Comparison of ENCODE assay signal across 26 cellular contexts in genomic region chr19:1007852-1008251, GRCh38. TPM values are rescaled to one million over a fixed set of nuclear protein-coding genes. Genes with fewer than 3 reads are reported as not detected.
A peak's percentile ranks its signal among the peaks of the same experiment; 100 is the strongest.
DNase-seq lines count a peak whose midpoint lies in the region; ATAC-seq, FAIRE-seq and TF ChIP-seq lines count a peak whose summit lies in the region.
"Had no signal": no experiment of that assay in that cellular context is flagged by ENCODE, and none has a peak within 500 bp of the region (broad histone marks: within the 10 kb centered on the region; RNA-seq: fewer than 3 reads in every experiment).

No MANE protein-coding gene starts in this region.

- WGBS in K562 (ENCODE audit: insufficient coverage, low coverage, missing lambda C conversion rate), result 95% methylated on average over 11 of the region's 29 CpGs

- POLR2A ChIA-PET in HEK293 (lab: Yijun Ruan, JAX) (interaction anchor here (1.3 kb wide), 1 partner anchor 8 kb away, joined by 4 read pairs; no protein-coding TSS in a partner anchor), K562 (lab: Yijun Ruan, JAX) (interaction anchor here (0.6 to 0.8 kb wide), 2 partner anchors 11 to 20 kb away, joined by 3 to 4 read pairs; no protein-coding TSS in a partner anchor)

- H4K20me1 ChIP-seq in K562 (replicated peaks; ENCODE audit: control insufficient read depth, insufficient read depth, low read length), result no peaks in the 10 kb centered on the region

- H3K27me3 ChIP-seq in H7 (ENCODE audit: control insufficient read depth, insufficient read depth, low read length), result no peaks in the 10 kb centered on the region
- H3K27me3 ChIP-seq in K562 (ENCODE audit: control insufficient read depth in 2 of 2, insufficient read depth in 2 of 2, low read length in 2 of 2), result no peaks in the 10 kb centered on the region

- no peaks in the 10 kb centered on the region for H3K79me2 ChIP-seq in K562 (ENCODE audit: control insufficient read depth, insufficient read depth, low read length)

- H3K9me3 ChIP-seq in HEK293 (ENCODE audit: control insufficient read depth, insufficient read depth, low read depth, low read length), result no peaks in the 10 kb centered on the region
- H3K9me3 ChIP-seq in K562 (replicated peaks; ENCODE audit: control insufficient read depth, insufficient read depth, low read depth, low read length), result no peaks in the 10 kb centered on the region
- H3K9me3 ChIP-seq in kidney (ENCODE audit: control insufficient read depth in 1 of 2, low read length in 2 of 2), result no peaks in the 10 kb centered on the region
- H3K9me3 ChIP-seq: A549; BE2C; BLaER1 treated with 17β-estradiol and CSF1 and Interleukin-3, amounts not matched to agents 10 nM and 100 nM; HAP-1 had no signal

- DNase-seq in H7 (peak; percentile 77), K562 (ENCODE audit: extremely low read depth in 1 of 4, low spot score in 3 of 4) (no peak), kidney (peak; percentile 77), NCI-H82 (lab: John Stamatoyannopoulos, UW) (no peak)
- DNase-seq: 8988T; ACHN; AML-193; BE2C; CD4-positive, alpha-beta T cell; CD8-positive, alpha-beta memory T cell; DMS 273 treated with DMSO at 0.1 percent for 48 hours; DMS79; EL; GDM1 had no signal

- H3K4me1 ChIP-seq in HEK293 (ENCODE audit: control insufficient read depth, insufficient read depth, low read length) (no peaks in the 10 kb centered on the region), K562 (replicated peaks in 1 of 2; ENCODE audit: control insufficient read depth in 2 of 2, insufficient read depth in 2 of 2, low read length in 2 of 2) (peaks cover 0 to 76% of the 10 kb centered on the region in 2 experiments; a peak in 2 of 5 replicates), kidney (ENCODE audit: control insufficient read depth in 1 of 2, insufficient read depth in 1 of 2, low read depth in 1 of 2, low read length in 2 of 2) (no peaks in the 10 kb centered on the region)
- H3K4me1 ChIP-seq: A549; BE2C; BLaER1 treated with 17β-estradiol and CSF1 and Interleukin-3, amounts not matched to agents 10 nM and 100 nM; HAP-1 had no signal

- no peak for TF ChIP-seq EP300 in K562 (IDR thresholded peaks at IDR 0.05; ENCODE audit: low read length)

- TF ChIP-seq RAD21 in K562 (CRISPR knock-in tag; conservative IDR thresholded peaks at IDR 0.05 in 1 of 2, IDR thresholded peaks at IDR 0.05 in 1 of 2), result no peak

- no peak for TF ChIP-seq CTCF in HEK293 (tag by site-specific recombination; IDR thresholded peaks at IDR 0.05)
- no peak for TF ChIP-seq CTCF in K562 (IDR thresholded peaks at IDR 0.05 in 2 of 3, conservative IDR thresholded peaks at IDR 0.05 in 1 of 3; ENCODE audit: insufficient read depth in 2 of 3, low read depth in 1 of 3, low read length in 3 of 3)
- no peak for TF ChIP-seq CTCF in kidney (IDR thresholded peaks at IDR 0.05; ENCODE audit: borderline replicate concordance, extremely low read depth, insufficient read depth)

- in situ Hi-C loops in K562 (cut with MboI), result no loop called here

- peaks cover 4% of the 10 kb centered on the region for H3K36me3 ChIP-seq in H7 (replicated peaks; ENCODE audit: control insufficient read depth, insufficient read depth, low read length)
- H3K36me3 ChIP-seq in HEK293 (ENCODE audit: control insufficient read depth in 2 of 2, insufficient read depth in 1 of 2, low read length in 2 of 2), result peaks cover 0 to 29% of the 10 kb centered on the region in 2 experiments; a peak in 1 of 3 replicates
- peaks cover 37% of the 10 kb centered on the region; the same call in 1 of the 3 replicates for H3K36me3 ChIP-seq in K562 (ENCODE audit: control insufficient read depth, insufficient read depth, low read length)
- no peaks in the 10 kb centered on the region for H3K36me3 ChIP-seq in kidney (ENCODE audit: control insufficient read depth in 1 of 2, insufficient read depth in 2 of 2, low read length in 2 of 2)

- FAIRE-seq in K562 (lab: Jason Lieb, UNC), result no peak
- FAIRE-seq in kidney (lab: Jason Lieb, UNC), result no peak
- FAIRE-seq: A549, D721Med, GM12878, GM19239 had no signal

- H3K9ac ChIP-seq in K562 (ENCODE audit: insufficient read depth in 1 of 2, low read depth in 2 of 2, low read length in 2 of 2) (no peak overlapping the region), kidney (ENCODE audit: low read length in 2 of 2) (no peak overlapping the region)
- H3K9ac ChIP-seq: BLaER1 treated with 17β-estradiol and CSF1 and Interleukin-3, amounts not matched to agents 10 nM and 100 nM had no signal

- no peak for ATAC-seq in K562
- no peak for ATAC-seq in HG02571 (IDR thresholded peaks at IDR 0.05; ENCODE audit: unreplicated experiment)
- no peak for ATAC-seq in HG03039 (IDR thresholded peaks at IDR 0.05; ENCODE audit: unreplicated experiment)
- ATAC-seq: A549, GM12878 had no signal

- TF ChIP-seq POLR2A in K562 (conservative IDR thresholded peaks at IDR 0.05), result no peak

- CTCF ChIA-PET in HEK293 (lab: Yijun Ruan, JAX) (no interaction called here), K562 (lab: Yijun Ruan, JAX; ENCODE audit: low intra/inter-chr PET ratio) (no interaction called here)

- no peak overlapping the region for H3K4me3 ChIP-seq in H7 (ENCODE audit: insufficient read depth, low read depth, low read length)
- H3K4me3 ChIP-seq in HEK293 (ENCODE audit: low read depth, low read length), result no peak overlapping the region
- H3K4me3 ChIP-seq in K562, result no peak overlapping the region
- H3K4me3 ChIP-seq in kidney (ENCODE audit: low read length in 2 of 2), result no peak overlapping the region
- H3K4me3 ChIP-seq: A549; BLaER1 treated with 17β-estradiol and CSF1 and Interleukin-3, amounts not matched to agents 10 nM and 100 nM; GM12878; GM23338; HAP-1 had no signal

- BruUV-seq in K562 (replicated peaks; lab: Mats Ljungman, UMichigan), result no TSS peak

- H3K27ac ChIP-seq in HEK293 (ENCODE audit: extremely low read depth, low read depth, low read length) (no peak overlapping the region), K562 (ENCODE audit: extremely low read depth, low read depth, low read length) (no peak overlapping the region), kidney (ENCODE audit: low read depth in 2 of 2, low read length in 2 of 2) (no peak overlapping the region)
- H3K27ac ChIP-seq: A549; BLaER1 treated with 17β-estradiol and CSF1 and Interleukin-3, amounts not matched to agents 10 nM and 100 nM had no signal

- H3K9me1 ChIP-seq in K562 (ENCODE audit: control insufficient read depth, insufficient read depth, low read length), result no peaks in the 10 kb centered on the region

- H2AFZ ChIP-seq in K562 (ENCODE audit: low read depth, low read length), result no peak overlapping the region
- H2AFZ ChIP-seq: GM23338 had no signal

- intact Hi-C loops in K562 (cut with micrococcal nuclease) (no loop called here), kidney (cut with DNase I) (no loop called here)

- no peak overlapping the region for H3K4me2 ChIP-seq in K562 (ENCODE audit: insufficient read depth, low read length)
- H3K4me2 ChIP-seq: A549; BLaER1 treated with 17β-estradiol and CSF1 and Interleukin-3, amounts not matched to agents 10 nM and 100 nM; GM23338 had no signal

RNA-seq across cellular contexts. Expression of gene GRIN3B, which starts 7.6 kb away (rescaled TPM):
- total RNA-seq in H7 (2014; rRNA removed; shearing (Covaris generic)), result 0.03 and 0.07 TPM in 2 replicates
- 0.32 and 0.88 TPM in 2 replicates for total RNA-seq in K562 (2011; cell fraction: chromatin; rRNA removed; ENCODE audit: low replicate concordance)
- 1.3 and 2.9 TPM in 2 replicates for total RNA-seq in K562 (2011; cell fraction: nucleolus; rRNA removed)
- total RNA-seq in K562 (2011; cell fraction: nucleoplasm; rRNA removed), result 0.29 and 0.46 TPM in 2 replicates
- total RNA-seq in K562 (2014; rRNA removed) (0.95 TPM in 1 of 2 replicates, not detected in the other), K562 (2014; rRNA removed; fragmentation: Illumina TruSeq; extraction: Trizol) (not detected in 2 replicates), K562 (2015; rRNA removed; fragmentation: Illumina TruSeq; extraction: Trizol) (not detected in 2 replicates), K562 (2021) (0.51 TPM in 1 of 2 replicates, not detected in the other), kidney (0.44 TPM)
- polyA plus RNA-seq in K562 (2011; rRNA removed) (0.06 and 0.23 TPM in 2 replicates), K562 (2014; fragmentation: Illumina TruSeq; extraction: Trizol) (not detected in 2 replicates), K562 (2014; fragmentation: Nextera tagmentation; extraction: Ambion mirVana) (not detected), K562 (2014; rRNA removed) (0.15 and 0.19 TPM in 2 replicates), kidney (ENCODE audit: insufficient read depth, low read depth, low replicate concordance) (0.15 TPM)
- polyA plus RNA-seq in K562 (2011; cell fraction: cytosol; rRNA removed), result 0.31 and 0.53 TPM in 2 replicates
- 2.2 and 2.5 TPM in 2 replicates for polyA plus RNA-seq in K562 (2011; cell fraction: nucleus; rRNA removed)
- 0.12 and 0.51 TPM in 2 replicates for polyA plus RNA-seq in K562 (2012)
- 0.06 TPM in 1 of 2 replicates, not detected in the other for polyA minus RNA-seq in K562 (2011; rRNA and poly(A)+ RNA removed)
- polyA minus RNA-seq in K562 (2011; cell fraction: cytosol; rRNA and poly(A)+ RNA removed), result not detected in 2 replicates
- 0.40 and 1.4 TPM in 2 replicates for polyA minus RNA-seq in K562 (2011; cell fraction: nucleus; rRNA and poly(A)+ RNA removed)
- total RNA-seq: CD8-positive, alpha-beta memory T cell; H4 had no signal
- polyA plus RNA-seq: CD8-positive, alpha-beta memory T cell; GM12878 had no signal

RNA-seq across cellular contexts. Expression of gene TMEM259, which starts 13.1 kb away (rescaled TPM):
- 153 and 185 TPM in 2 replicates for total RNA-seq in H7 (2014; rRNA removed; shearing (Covaris generic))
- total RNA-seq in K562 (2011; cell fraction: chromatin; rRNA removed; ENCODE audit: low replicate concordance), result 157 and 512 TPM in 2 replicates
- total RNA-seq in K562 (2011; cell fraction: nucleolus; rRNA removed), result 498 and 541 TPM in 2 replicates
- 251 and 289 TPM in 2 replicates for total RNA-seq in K562 (2011; cell fraction: nucleoplasm; rRNA removed)
- total RNA-seq in K562 (2014; rRNA removed) (135 and 169 TPM in 2 replicates), K562 (2014; rRNA removed; fragmentation: Illumina TruSeq; extraction: Trizol) (13.4 and 18.5 TPM in 2 replicates), K562 (2015; rRNA removed; fragmentation: Illumina TruSeq; extraction: Trizol) (59.7 and 60.9 TPM in 2 replicates), K562 (2021) (176 and 193 TPM in 2 replicates), kidney (180 TPM)
- polyA plus RNA-seq in K562 (2011; rRNA removed) (83.2 and 158 TPM in 2 replicates), K562 (2014; fragmentation: Illumina TruSeq; extraction: Trizol) (63.6 and 79.5 TPM in 2 replicates), K562 (2014; fragmentation: Nextera tagmentation; extraction: Ambion mirVana) (under 1 TPM; 0.52 to 0.57 TPM), K562 (2014; rRNA removed) (225 and 231 TPM in 2 replicates), kidney (ENCODE audit: insufficient read depth, low read depth, low replicate concordance) (129 TPM)
- 163 and 311 TPM in 2 replicates for polyA plus RNA-seq in K562 (2011; cell fraction: cytosol; rRNA removed)
- polyA plus RNA-seq in K562 (2011; cell fraction: nucleus; rRNA removed), result 1,374 and 1,890 TPM in 2 replicates
- polyA plus RNA-seq in K562 (2012), result 118 and 187 TPM in 2 replicates
- polyA minus RNA-seq in K562 (2011; rRNA and poly(A)+ RNA removed), result 18.2 and 31.6 TPM in 2 replicates
- polyA minus RNA-seq in K562 (2011; cell fraction: cytosol; rRNA and poly(A)+ RNA removed), result 42.1 and 50.9 TPM in 2 replicates
- 105 and 111 TPM in 2 replicates for polyA minus RNA-seq in K562 (2011; cell fraction: nucleus; rRNA and poly(A)+ RNA removed)

RNA-seq across cellular contexts. Expression of gene RNU6-2, which starts 13.5 kb away (rescaled TPM):
- total RNA-seq in H7 (2014; rRNA removed; shearing (Covaris generic)), result not detected in 2 replicates
- not detected in 2 replicates for total RNA-seq in K562 (2011; cell fraction: chromatin; rRNA removed; ENCODE audit: low replicate concordance)
- not detected in 2 replicates for total RNA-seq in K562 (2011; cell fraction: nucleolus; rRNA removed)
- total RNA-seq in K562 (2011; cell fraction: nucleoplasm; rRNA removed), result not detected in 2 replicates
- not detected in 2 replicates for total RNA-seq in K562 (2014; rRNA removed)
- not detected in 2 replicates for total RNA-seq in K562 (2014; rRNA removed; fragmentation: Illumina TruSeq; extraction: Trizol)
- not detected in 2 replicates for total RNA-seq in K562 (2015; rRNA removed; fragmentation: Illumina TruSeq; extraction: Trizol)
- total RNA-seq in K562 (2021), result not detected in 2 replicates
- not detected in 2 replicates for polyA plus RNA-seq in K562 (2011; rRNA removed)
- polyA plus RNA-seq in K562 (2011; cell fraction: cytosol; rRNA removed), result not detected in 2 replicates
- polyA plus RNA-seq in K562 (2011; cell fraction: nucleus; rRNA removed), result not detected in 2 replicates
- not detected in 2 replicates for polyA plus RNA-seq in K562 (2012)
- not detected in 2 replicates for polyA plus RNA-seq in K562 (2014; fragmentation: Illumina TruSeq; extraction: Trizol)
- not detected for polyA plus RNA-seq in K562 (2014; fragmentation: Nextera tagmentation; extraction: Ambion mirVana)
- polyA plus RNA-seq in K562 (2014; rRNA removed), result not detected in 2 replicates
- under 0.01 TPM in 2 replicates for polyA minus RNA-seq in K562 (2011; rRNA and poly(A)+ RNA removed)
- polyA minus RNA-seq in K562 (2011; cell fraction: cytosol; rRNA and poly(A)+ RNA removed), result 667 TPM in 1 of 2 replicates, not detected in the other
- under 0.01 TPM in 1 of 2 replicates, not detected in the other for polyA minus RNA-seq in K562 (2011; cell fraction: nucleus; rRNA and poly(A)+ RNA removed)
- not detected for total RNA-seq in kidney
- polyA plus RNA-seq in kidney (ENCODE audit: insufficient read depth, low read depth, low replicate concordance), result not detected
- total RNA-seq: CD4-positive, alpha-beta T cell; CD8-positive, alpha-beta memory T cell; GM12878; GM23338; H4 had no signal
- polyA plus RNA-seq: A549; CD14-positive monocyte; CD8-positive, alpha-beta memory T cell; GM12878; GM23338 had no signal

RNA-seq across cellular contexts. Expression of gene CNN2, which starts 18.6 kb away (rescaled TPM):
- 440 and 495 TPM in 2 replicates for total RNA-seq in H7 (2014; rRNA removed; shearing (Covaris generic))
- total RNA-seq in K562 (2011; cell fraction: chromatin; rRNA removed; ENCODE audit: low replicate concordance), result 25.1 and 70.9 TPM in 2 replicates
- total RNA-seq in K562 (2011; cell fraction: nucleolus; rRNA removed), result 40.8 and 41.4 TPM in 2 replicates
- total RNA-seq in K562 (2011; cell fraction: nucleoplasm; rRNA removed), result 34.4 and 52.1 TPM in 2 replicates
- total RNA-seq in K562 (2014; rRNA removed) (82.3 and 124 TPM in 2 replicates), K562 (2014; rRNA removed; fragmentation: Illumina TruSeq; extraction: Trizol) (33.7 and 45.6 TPM in 2 replicates), K562 (2015; rRNA removed; fragmentation: Illumina TruSeq; extraction: Trizol) (52.7 and 54.9 TPM in 2 replicates), K562 (2021) (161 and 174 TPM in 2 replicates), kidney (131 TPM)
- polyA plus RNA-seq in K562 (2011; rRNA removed) (36.4 and 61.3 TPM in 2 replicates), K562 (2014; fragmentation: Illumina TruSeq; extraction: Trizol) (123 and 158 TPM in 2 replicates), K562 (2014; fragmentation: Nextera tagmentation; extraction: Ambion mirVana) (10 to 100 TPM; 12.1 to 12.8 TPM), K562 (2014; rRNA removed) (71.3 and 73.3 TPM in 2 replicates), kidney (ENCODE audit: insufficient read depth, low read depth, low replicate concordance) (64.1 TPM)
- 82.9 and 105 TPM in 2 replicates for polyA plus RNA-seq in K562 (2011; cell fraction: cytosol; rRNA removed)
- 42.5 and 55.7 TPM in 2 replicates for polyA plus RNA-seq in K562 (2011; cell fraction: nucleus; rRNA removed)
- polyA plus RNA-seq in K562 (2012), result 82.7 and 152 TPM in 2 replicates
- polyA minus RNA-seq in K562 (2011; rRNA and poly(A)+ RNA removed), result 45.8 and 50.7 TPM in 2 replicates
- polyA minus RNA-seq in K562 (2011; cell fraction: cytosol; rRNA and poly(A)+ RNA removed), result 132 and 161 TPM in 2 replicates
- polyA minus RNA-seq in K562 (2011; cell fraction: nucleus; rRNA and poly(A)+ RNA removed), result 9.0 and 15.9 TPM in 2 replicates

RNA-seq across cellular contexts. Expression of gene WDR18, which starts 23.7 kb away (rescaled TPM):
- total RNA-seq in H7 (2014; rRNA removed; shearing (Covaris generic)), result 107 and 140 TPM in 2 replicates
- total RNA-seq in K562 (2011; cell fraction: chromatin; rRNA removed; ENCODE audit: low replicate concordance), result 32.2 and 119 TPM in 2 replicates
- total RNA-seq in K562 (2011; cell fraction: nucleolus; rRNA removed), result 140 and 174 TPM in 2 replicates
- 50.0 and 55.1 TPM in 2 replicates for total RNA-seq in K562 (2011; cell fraction: nucleoplasm; rRNA removed)
- total RNA-seq in K562 (2014; rRNA removed) (181 and 210 TPM in 2 replicates), K562 (2014; rRNA removed; fragmentation: Illumina TruSeq; extraction: Trizol) (13.0 and 15.5 TPM in 2 replicates), K562 (2015; rRNA removed; fragmentation: Illumina TruSeq; extraction: Trizol) (37.6 and 45.0 TPM in 2 replicates), K562 (2021) (128 and 134 TPM in 2 replicates), kidney (40.3 TPM)
- polyA plus RNA-seq in K562 (2011; rRNA removed) (30.1 and 47.8 TPM in 2 replicates), K562 (2014; fragmentation: Illumina TruSeq; extraction: Trizol) (16.3 and 52.9 TPM in 2 replicates), K562 (2014; fragmentation: Nextera tagmentation; extraction: Ambion mirVana) (1 to 10 TPM in 1 of 2 experiments, under 1 TPM in 1; 0.65 to 1.1 TPM), K562 (2014; rRNA removed) (106 and 130 TPM in 2 replicates), kidney (ENCODE audit: insufficient read depth, low read depth, low replicate concordance) (77.2 TPM)
- 62.1 and 244 TPM in 2 replicates for polyA plus RNA-seq in K562 (2011; cell fraction: cytosol; rRNA removed)
- polyA plus RNA-seq in K562 (2011; cell fraction: nucleus; rRNA removed), result 137 and 203 TPM in 2 replicates
- 73.6 and 92.2 TPM in 2 replicates for polyA plus RNA-seq in K562 (2012)
- 17.0 and 26.0 TPM in 2 replicates for polyA minus RNA-seq in K562 (2011; rRNA and poly(A)+ RNA removed)
- polyA minus RNA-seq in K562 (2011; cell fraction: cytosol; rRNA and poly(A)+ RNA removed), result 90.0 and 91.8 TPM in 2 replicates
- polyA minus RNA-seq in K562 (2011; cell fraction: nucleus; rRNA and poly(A)+ RNA removed), result 52.1 and 52.4 TPM in 2 replicates

Comparison
In these comparisons a context has a peak if more than half of its experiments do, and no peak if none do; other contexts are left out.
1. DNase-seq: peak in H7 (single experiment) and kidney (single experiment); none in K562 (0 of 4) and NCI-H82 (single experiment).